In the genomic region with DNA sequence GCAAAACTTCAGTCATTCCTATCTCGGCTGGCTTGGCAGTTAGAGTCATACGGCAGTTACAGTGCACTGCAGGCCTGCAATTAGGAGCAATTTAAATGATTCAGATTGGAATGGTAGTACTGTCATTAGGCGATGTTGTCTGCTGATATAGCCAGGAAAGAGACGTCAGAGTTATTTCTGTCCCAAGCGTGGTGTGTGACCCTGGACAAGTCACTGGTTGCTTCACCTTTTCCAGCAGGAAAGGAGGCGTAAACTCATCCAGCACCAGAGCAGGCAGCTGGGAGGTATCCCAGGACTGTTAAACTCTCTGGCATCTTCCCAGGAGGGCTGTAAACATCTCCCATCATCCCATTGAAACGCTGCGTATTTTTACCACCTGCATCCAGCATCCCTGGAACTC, we compare ENCODE assay signal across 9 cellular contexts. TPM values are rescaled to one million over a fixed set of nuclear protein-coding genes. Genes with fewer than 3 reads are reported as not detected.
DNase-seq lines count a peak whose midpoint lies in the region; ATAC-seq, FAIRE-seq and TF ChIP-seq lines count a peak whose summit lies in the region.
"Had no signal": no experiment of that assay in that cellular context is flagged by ENCODE, and none has a peak within 500 bp of the region (broad histone marks: within the 10 kb centered on the region; RNA-seq: fewer than 3 reads in every experiment).

No MANE protein-coding gene starts in this region.

- peaks cover 7% of the 10 kb centered on the region; the same call in 1 of the 2 replicates for H3K23me2 ChIP-seq in H1 (ENCODE audit: low read depth, low read length)

- H3K4me1 ChIP-seq in H1 (replicated peaks in 1 of 4; ENCODE audit: control insufficient read depth in 3 of 4, insufficient read depth in 4 of 4, low read length in 3 of 4) (peaks cover 5 to 16% (median 12%) of the 10 kb centered on the region in 4 experiments), mesendoderm (ENCODE audit: control insufficient read depth, low read depth, low read length) (no peaks in the 10 kb centered on the region)

- no peak for TF ChIP-seq CTCF in H1 (IDR thresholded peaks at IDR 0.05; ENCODE audit: control extremely low read depth in 1 of 3, insufficient read depth in 1 of 3, low read depth in 1 of 3, low read length in 3 of 3)

- H2BK15ac ChIP-seq in H1 (ENCODE audit: low read length), result no peak overlapping the region
- H2BK15ac ChIP-seq in mesendoderm (replicated peaks; ENCODE audit: low read depth), result no peak overlapping the region

- H3K36me3 ChIP-seq in H1 (ENCODE audit: control insufficient read depth in 2 of 4, insufficient read depth in 4 of 4, low read length in 3 of 4), result no peaks in the 10 kb centered on the region
- no peaks in the 10 kb centered on the region for H3K36me3 ChIP-seq in mesendoderm (ENCODE audit: control insufficient read depth, insufficient read depth, low read length)

- no peaks in the 10 kb centered on the region for H3K9me3 ChIP-seq in H1 (ENCODE audit: insufficient read depth in 2 of 2, low read depth in 1 of 2, low read length in 1 of 2)

- no peaks in the 10 kb centered on the region for H3K79me1 ChIP-seq in H1 (ENCODE audit: low read depth, low read length)
- no peaks in the 10 kb centered on the region for H3K79me1 ChIP-seq in mesendoderm (ENCODE audit: low read length)

- H3K79me2 ChIP-seq in H1 (ENCODE audit: control insufficient read depth in 1 of 2, insufficient read depth in 2 of 2, low read length in 2 of 2) (no peaks in the 10 kb centered on the region), mesendoderm (ENCODE audit: control insufficient read depth, insufficient read depth, low read length) (no peaks in the 10 kb centered on the region)

- no peak overlapping the region for H4K91ac ChIP-seq in H1 (replicated peaks; ENCODE audit: insufficient read length, low read length)

- H4K8ac ChIP-seq in H1 (ENCODE audit: extremely low read depth, insufficient read depth, low read length), result no peak overlapping the region
- no peak overlapping the region for H4K8ac ChIP-seq in mesendoderm (ENCODE audit: low read depth, low read length)

- H3K9ac ChIP-seq in H1 (replicated peaks in 1 of 4; ENCODE audit: extremely low read depth in 1 of 4, low read depth in 3 of 4, low read length in 3 of 4) (peak overlapping the region in 1 of 4 experiments; percentile 69; a peak in 2 of 7 replicates), mesendoderm (ENCODE audit: low read length) (no peak overlapping the region)

- POLR2A ChIA-PET in H1 (lab: Charles Lee; ENCODE audit: partially characterized antibody), result interaction anchor here (1.3 kb wide), 2 partner anchors 10 kb away, joined by 5 to 6 read pairs; no protein-coding TSS in a partner anchor

- 63% methylated on average over 8 of the region's 8 CpGs; no CpG with 5 or more reads in 1 of the 2 experiments for WGBS in H1 (ENCODE audit: extremely low coverage in 1 of 2, insufficient coverage in 1 of 2, insufficient read length in 1 of 2, insufficient replicate concordance in 2 of 2, low coverage in 1 of 2, low lambda C conversion rate in 2 of 2, missing lambda C conversion rate in 1 of 2), 2 experiments
- no CpG with 5 or more reads among the region's 8 CpGs for WGBS in mesendoderm (ENCODE audit: extremely low coverage, insufficient coverage, low lambda C conversion rate)

- FAIRE-seq in H1 (lab: Jason Lieb, UNC), result no peak

- no peak overlapping the region for H2BK120ac ChIP-seq in H1 (replicated peaks; ENCODE audit: low read depth, low read length)
- no peak overlapping the region for H2BK120ac ChIP-seq in mesendoderm (ENCODE audit: low read depth, low read length)

- peak overlapping the region; percentile 64; the same call in 1 of the 2 replicates for H2BK12ac ChIP-seq in H1 (ENCODE audit: low read depth, low read length)

- H3K18ac ChIP-seq in H1 (ENCODE audit: extremely low read depth, low read length), result no peak overlapping the region
- peak overlapping the region; percentile 46 for H3K18ac ChIP-seq in mesendoderm (ENCODE audit: low read length)

- no peak overlapping the region for H2BK20ac ChIP-seq in H1 (ENCODE audit: low read length)

- CTCF ChIA-PET in H1 (lab: Charles Lee; ENCODE audit: partially characterized antibody), result interaction anchor here (1.4 to 2.9 kb wide), 2 partner anchors 10 to 60 kb away, joined by 3 to 9 read pairs; no protein-coding TSS in a partner anchor

- no peak for TF ChIP-seq POLR2A in H1 (IDR thresholded peaks at IDR 0.05; ENCODE audit: control extremely low read depth in 1 of 2, low read depth in 2 of 2, low read length in 2 of 2)

- no peak overlapping the region for H4K5ac ChIP-seq in H1 (ENCODE audit: insufficient read length, low read depth, low read length)
- no peak overlapping the region for H4K5ac ChIP-seq in mesendoderm (ENCODE audit: low read length)

- H3K14ac ChIP-seq in H1 (ENCODE audit: insufficient read length), result no peak overlapping the region

- ATAC-seq in GM21447 (IDR thresholded peaks at IDR 0.05; ENCODE audit: unreplicated experiment), result no peak
- ATAC-seq in GM21515 (IDR thresholded peaks at IDR 0.05; ENCODE audit: unreplicated experiment), result no peak

- H4K20me1 ChIP-seq in H1 (replicated peaks in 1 of 2; ENCODE audit: control insufficient read depth in 1 of 2, insufficient read depth in 2 of 2, low read length in 2 of 2), result no peaks in the 10 kb centered on the region

- H2BK5ac ChIP-seq in H1 (ENCODE audit: low read depth, low read length) (peak overlapping the region; percentile 62; the same call in 1 of the 2 replicates), mesendoderm (ENCODE audit: low read length) (no peak overlapping the region)

- no peak overlapping the region for H3K56ac ChIP-seq in H1 (replicated peaks; ENCODE audit: insufficient read length, low read depth, low read length)
- H3K56ac ChIP-seq in mesendoderm (ENCODE audit: low read length), result no peak overlapping the region

- H3K4me3 ChIP-seq in H1 (ENCODE audit: extremely low read depth in 1 of 4, insufficient read depth in 2 of 4, low read depth in 3 of 4, low read length in 4 of 4) (peak overlapping the region; percentile 5 to 60 (median 33); a peak in 5 of 8 replicates), mesendoderm (ENCODE audit: low read length) (no peak overlapping the region)

- H3K4me2 ChIP-seq in H1 (ENCODE audit: insufficient read depth in 1 of 2, low read depth in 2 of 2, low read length in 2 of 2), result peak overlapping the region; percentile 72 to 98
- no peak overlapping the region for H3K4me2 ChIP-seq in mesendoderm (ENCODE audit: low read length)

- TF ChIP-seq EP300 in H1 (IDR thresholded peaks at IDR 0.05; ENCODE audit: borderline replicate concordance in 1 of 2, low read depth in 2 of 2, low read length in 2 of 2), result no peak

- H2AK5ac ChIP-seq in H1 (ENCODE audit: low read depth, low read length), result no peak overlapping the region
- no peak overlapping the region for H2AK5ac ChIP-seq in mesendoderm (ENCODE audit: low read length)

- H3K27ac ChIP-seq in H1 (ENCODE audit: low read depth, low read length), result peak overlapping the region; percentile 68; the same call in 1 of the 2 replicates
- H3K27ac ChIP-seq in mesendoderm (ENCODE audit: low read depth, low read length), result peak overlapping the region; percentile 52

- H2AFZ ChIP-seq in H1 (ENCODE audit: low read length), result no peak overlapping the region

- DNase-seq in NCI-H526 (lab: John Stamatoyannopoulos, UW) (peak; percentile 9 to 60), NCI-H526 treated with DMSO at 0.1 percent for 48 hours (lab: John Stamatoyannopoulos, UW) (no peak), H1 (ENCODE audit: low read depth in 1 of 2, low spot score in 2 of 2) (no peak), mesendoderm (peak; percentile 58), NCI-H1436 treated with DMSO at 0.1 percent for 48 hours (lab: John Stamatoyannopoulos, UW) (no peak), 8988T (no peak)

- no peak overlapping the region for H3K23ac ChIP-seq in H1 (ENCODE audit: insufficient read length)
- no peak overlapping the region for H3K23ac ChIP-seq in mesendoderm (ENCODE audit: low read length)

- TF ChIP-seq RAD21 in H1 (IDR thresholded peaks at IDR 0.05 in 1 of 2, conservative IDR thresholded peaks at IDR 0.05 in 1 of 2; ENCODE audit: low read depth in 2 of 2, low read length in 2 of 2), result no peak

- H3K27me3 ChIP-seq in H1 (replicated peaks in 1 of 4; ENCODE audit: control insufficient read depth in 3 of 4, extremely low read depth in 1 of 4, insufficient read depth in 3 of 4, low read length in 3 of 4), result no peaks in the 10 kb centered on the region
- no peaks in the 10 kb centered on the region for H3K27me3 ChIP-seq in mesendoderm (ENCODE audit: insufficient read depth, low read length, poor library complexity)

- no peak overlapping the region for H3K4ac ChIP-seq in H1 (replicated peaks; ENCODE audit: insufficient read length, low read depth, low read length)
- H3K4ac ChIP-seq in mesendoderm (ENCODE audit: low read depth, low read length), result no peak overlapping the region

TF ChIP-seq in H1, 55 proteins besides CTCF, POLR2A, EP300 and RAD21:
- no peak for TF ChIP-seq POLR2AphosphoS5 (IDR thresholded peaks at IDR 0.05; ENCODE audit: low read depth, low read length)
- TF ChIP-seq, protein P1, sequence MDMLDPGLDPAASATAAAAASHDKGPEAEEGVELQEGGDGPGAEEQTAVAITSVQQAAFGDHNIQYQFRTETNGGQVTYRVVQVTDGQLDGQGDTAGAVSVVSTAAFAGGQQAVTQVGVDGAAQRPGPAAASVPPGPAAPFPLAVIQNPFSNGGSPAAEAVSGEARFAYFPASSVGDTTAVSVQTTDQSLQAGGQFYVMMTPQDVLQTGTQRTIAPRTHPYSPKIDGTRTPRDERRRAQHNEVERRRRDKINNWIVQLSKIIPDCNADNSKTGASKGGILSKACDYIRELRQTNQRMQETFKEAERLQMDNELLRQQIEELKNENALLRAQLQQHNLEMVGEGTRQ (IDR thresholded peaks at IDR 0.05; ENCODE audit: low read length), result no peak
- TF ChIP-seq, protein P2, sequence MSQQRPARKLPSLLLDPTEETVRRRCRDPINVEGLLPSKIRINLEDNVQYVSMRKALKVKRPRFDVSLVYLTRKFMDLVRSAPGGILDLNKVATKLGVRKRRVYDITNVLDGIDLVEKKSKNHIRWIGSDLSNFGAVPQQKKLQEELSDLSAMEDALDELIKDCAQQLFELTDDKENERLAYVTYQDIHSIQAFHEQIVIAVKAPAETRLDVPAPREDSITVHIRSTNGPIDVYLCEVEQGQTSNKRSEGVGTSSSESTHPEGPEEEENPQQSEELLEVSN (IDR thresholded peaks at IDR 0.05), result no peak

RNA-seq across cellular contexts. Expression of a gene that starts 0.8 kb away (rescaled TPM):
- 3.1 and 3.8 TPM in 2 replicates for total RNA-seq in H1 (2021; fragmentation: NEBNext Ultra II Directional; extraction: Animal tissue kit (Norgen Biotek cat#: 25700))
- 2.7 TPM in 2 replicates for polyA plus RNA-seq in H1 (2011; rRNA removed)
- 3.3 TPM for polyA plus RNA-seq in H1 (2011; cell fraction: cytosol; rRNA removed)
- polyA plus RNA-seq in H1 (2011; cell fraction: nucleus; rRNA removed), result 7.2 TPM
- polyA plus RNA-seq in H1 (2012, experiment 1 of 2), result 2.1 to 3.7 TPM (median 3.1 TPM) in 4 replicates
- polyA plus RNA-seq in H1 (2012, experiment 2 of 2), result 1.2 TPM
- polyA plus RNA-seq in H1 (2013, experiment 1 of 2), result 2.9 TPM
- 3.0 TPM for polyA plus RNA-seq in H1 (2013, experiment 2 of 2)
- polyA minus RNA-seq in H1 (2011; rRNA and poly(A)+ RNA removed), result 11.0 and 15.6 TPM in 2 replicates
- 4.8 TPM for polyA minus RNA-seq in H1 (2011; cell fraction: cytosol; rRNA and poly(A)+ RNA removed)
- 12.8 TPM for polyA minus RNA-seq in H1 (2011; cell fraction: nucleus; rRNA and poly(A)+ RNA removed)
- 1.00 TPM for polyA plus RNA-seq in mesendoderm (2013, experiment 1 of 2)
- 0.88 TPM for polyA plus RNA-seq in mesendoderm (2013, experiment 2 of 2)
- total RNA-seq: T-helper 2 cell treated with Interferon-gamma antibody and Interleukin-4, amounts not matched to agents 100 ng/mL and 5 ng/mL, for 36 hours had no signal

Comparison
In these comparisons a context has a peak if more than half of its experiments do, and no peak if none do; other contexts are left out.
1. DNase-seq: peak in NCI-H526 (2 of 2) and mesendoderm (single experiment); none in NCI-H526 treated with DMSO at 0.1 percent for 48 hours (single experiment), H1 (0 of 2), NCI-H1436 treated with DMSO at 0.1 percent for 48 hours (single experiment) and 8988T (single experiment).